ENCODE assay signal across 4 cellular contexts in genomic region chr18:6044319-6044718, GRCh38.
"Had no signal": no experiment of that assay in that cellular context is flagged by ENCODE, and none has a peak within 500 bp of the region (broad histone marks: within the 10 kb centered on the region; RNA-seq: fewer than 3 reads in every experiment).

No MANE protein-coding gene starts in this region.

- H3K4me3 ChIP-seq: K562 had no signal

- H3K27ac ChIP-seq: HL-60 had no signal

- ATAC-seq: HepG2, K562 had no signal

- FAIRE-seq: HepG2, HTR-8/SVneo, K562 had no signal
